24 cellular contexts compared by ENCODE assay signal in genomic region chr4:37763831-37764230, GRCh38.
DNase-seq lines count a peak whose midpoint lies in the region; ATAC-seq, FAIRE-seq and TF ChIP-seq lines count a peak whose summit lies in the region.
"Had no signal": no experiment of that assay in that cellular context is flagged by ENCODE, and none has a peak within 500 bp of the region (broad histone marks: within the 10 kb centered on the region; RNA-seq: fewer than 3 reads in every experiment).

No MANE protein-coding gene starts in this region.

- H3K4me1 ChIP-seq in left lung (peaks cover 11 to 28% of the 10 kb centered on the region in 2 donors), pancreas (peaks cover 5 to 45% (median 11%) of the 10 kb centered on the region in 3 donors), ascending aorta (no peaks in the 10 kb centered on the region), esophagus squamous epithelium (peaks cover 0 to 12% (median 0%) of the 10 kb centered on the region in 3 donors)

- no peak overlapping the region for H3K27ac ChIP-seq in left lung
- H3K27ac ChIP-seq in pancreas, result peak overlapping the region in 1 of 4 donors; percentile 22
- H3K27ac ChIP-seq in ascending aorta, result no peak overlapping the region
- H3K27ac ChIP-seq in esophagus squamous epithelium, result no peak overlapping the region

- peak in 2 of 3 experiments; percentile 10 to 48 for DNase-seq in NCI-H1417 (lab: John Stamatoyannopoulos, UW)
- DNase-seq in NCI-H1417 treated with DMSO at 0.1 percent for 48 hours (lab: John Stamatoyannopoulos, UW), result no peak
- DNase-seq in DMS53 (lab: John Stamatoyannopoulos, UW), result peak; percentile 90
- no peak for DNase-seq in left lung
- DNase-seq in pancreas, result no peak
- no peak for DNase-seq in ascending aorta (ENCODE audit: low spot score in 2 of 2)
- no peak for DNase-seq in SIG-M5 treated with dmso at 0.1 percent for 504 hours (lab: John Stamatoyannopoulos, UW; ENCODE audit: unreplicated experiment)
- DNase-seq in esophagus squamous epithelium (lab: John Stamatoyannopoulos, UW), result no peak
- DNase-seq: HCEC 1CT, Karpas-422, MG63, NCI-H1048, NCI-H146, NCI-H2107, NCI-H226, NCI-H748 treated with DMSO at 0.1 percent for 48 hours, PC-3, RPMI8226, SHP77 treated with DMSO at 0.1 percent for 48 hours had no signal

- 37 to 43% methylated on average over 4 of the region's 4 CpGs for WGBS in pancreas, 2 donors
- 66 to 68% methylated on average over 4 of the region's 4 CpGs for WGBS in esophagus squamous epithelium, 2 donors

- intact Hi-C loops in left lung (cut with DNase I), result no loop called here
- intact Hi-C loops in pancreas (cut with DNase I), result no loop called here
- intact Hi-C loops in ascending aorta (cut with DNase I), result no loop called here
- intact Hi-C loops in esophagus squamous epithelium (cut with DNase I), result no loop called here

- H3K4me3 ChIP-seq in left lung, result no peak overlapping the region
- H3K4me3 ChIP-seq in pancreas, result no peak overlapping the region
- no peak overlapping the region for H3K4me3 ChIP-seq in ascending aorta
- H3K4me3 ChIP-seq in esophagus squamous epithelium, result no peak overlapping the region
- H3K4me3 ChIP-seq: GM12878, GM23338, MG63 had no signal

- no peaks in the 10 kb centered on the region for H3K36me3 ChIP-seq in left lung
- H3K36me3 ChIP-seq in pancreas, result no peaks in the 10 kb centered on the region
- H3K36me3 ChIP-seq in ascending aorta, result no peaks in the 10 kb centered on the region
- H3K36me3 ChIP-seq in esophagus squamous epithelium, result no peaks in the 10 kb centered on the region
- H3K36me3 ChIP-seq: MG63 had no signal

- ATAC-seq in left lung (peak; percentile 78), pancreas (peak; percentile 39 to 59 (median 48))
- ATAC-seq: GM12878, GM23338, PC-3, SK-N-SH treated with all-trans-retinoic acid at 6 μM for 48 hours had no signal

- no peak for TF ChIP-seq POLR2A in esophagus squamous epithelium (IDR thresholded peaks at IDR 0.05)

- no peak for FAIRE-seq in pancreas (lab: Jason Lieb, UNC)
- FAIRE-seq: GM12878, GM19239, HTR-8/SVneo had no signal

- no peaks in the 10 kb centered on the region for H3K27me3 ChIP-seq in left lung
- H3K27me3 ChIP-seq in pancreas, result no peaks in the 10 kb centered on the region
- H3K27me3 ChIP-seq in ascending aorta, result no peaks in the 10 kb centered on the region
- H3K27me3 ChIP-seq in esophagus squamous epithelium, result no peaks in the 10 kb centered on the region
- H3K27me3 ChIP-seq: MG63 had no signal

- H3K9me3 ChIP-seq in left lung (no peaks in the 10 kb centered on the region), pancreas (no peaks in the 10 kb centered on the region), ascending aorta (no peaks in the 10 kb centered on the region), esophagus squamous epithelium (no peaks in the 10 kb centered on the region)
- H3K9me3 ChIP-seq: MG63 had no signal

- TF ChIP-seq CTCF in left lung (IDR thresholded peaks at IDR 0.05) (no peak), pancreas (IDR thresholded peaks at IDR 0.05) (no peak), ascending aorta (IDR thresholded peaks at IDR 0.05) (no peak), esophagus squamous epithelium (IDR thresholded peaks at IDR 0.05) (no peak)

Comparison
In these comparisons a context has a peak if more than half of its experiments do, and no peak if none do; other contexts are left out.
1. DNase-seq: peak in NCI-H1417 (2 of 3) and DMS53 (single experiment); none in NCI-H1417 treated with DMSO at 0.1 percent for 48 hours (single experiment), left lung (0 of 2), pancreas (0 of 6), ascending aorta (0 of 2), SIG-M5 treated with dmso at 0.1 percent for 504 hours (single experiment) and esophagus squamous epithelium (single experiment).